In genomic region chr1:245142976-245143375, GRCh38 we compare ENCODE assay signal across 19 cellular contexts. TPM values are rescaled to one million over a fixed set of nuclear protein-coding genes. Genes with fewer than 3 reads are reported as not detected.
DNase-seq lines count a peak whose midpoint lies in the region; ATAC-seq, FAIRE-seq and TF ChIP-seq lines count a peak whose summit lies in the region.
"Had no signal": no experiment of that assay in that cellular context is flagged by ENCODE, and none has a peak within 500 bp of the region (broad histone marks: within the 10 kb centered on the region; RNA-seq: fewer than 3 reads in every experiment).

No MANE protein-coding gene starts in this region.

- H3K27me3 Mint-ChIP-seq in activated naive CD8-positive, alpha-beta T cell treated with anti-CD3 and anti-CD28 coated beads for 36 hours = peaks cover 12% of the 10 kb centered on the region
- peaks cover 6% of the 10 kb centered on the region for H3K27me3 Mint-ChIP-seq in activated naive CD8-positive, alpha-beta T cell treated with anti-CD3 and anti-CD28 coated beads, Interleukin-2, amount 50 U/mL, for 24 hours
- peaks cover 7 to 18% of the 10 kb centered on the region in 2 donors for H3K27me3 Mint-ChIP-seq in stimulated activated naive B cell treated with anti-CD40 and anti-IgM and Interleukin-4, amounts not matched to agents 10 μg/mL and 1 μg/mL and 100 μg/mL, for 72 hours

- POLR2A ChIA-PET in HEK293T (lab: Yijun Ruan, JAX) = no interaction called here

- H3K14ac ChIP-seq in mesenchymal stem cell (ENCODE audit: low read length in 2 of 2) = peak overlapping the region in 1 of 2 experiments; percentile 58

- no peak overlapping the region for H2BK120ac ChIP-seq in mesenchymal stem cell (ENCODE audit: low read depth, low read length)

- H3K9me3 ChIP-seq in mesenchymal stem cell (ENCODE audit: control insufficient read depth, low read length) = no peaks in the 10 kb centered on the region
- H3K9me3 ChIP-seq: BLaER1 had no signal

- no peaks in the 10 kb centered on the region for H3K9me3 Mint-ChIP-seq in activated naive CD8-positive, alpha-beta T cell treated with anti-CD3 and anti-CD28 coated beads for 36 hours
- no peaks in the 10 kb centered on the region for H3K9me3 Mint-ChIP-seq in activated naive CD8-positive, alpha-beta T cell treated with anti-CD3 and anti-CD28 coated beads, Interleukin-2, amount 50 U/mL, for 24 hours
- H3K9me3 Mint-ChIP-seq in stimulated activated naive B cell treated with anti-CD40 and anti-IgM and Interleukin-4, amounts not matched to agents 10 μg/mL and 1 μg/mL and 100 μg/mL, for 72 hours = peaks cover 0 to 2% of the 10 kb centered on the region in 2 donors
- H3K9me3 Mint-ChIP-seq: CD4-positive, alpha-beta memory T cell; IgD-negative memory B cell had no signal

- H3K27ac Mint-ChIP-seq in activated naive CD8-positive, alpha-beta T cell treated with anti-CD3 and anti-CD28 coated beads for 36 hours = peak overlapping the region; percentile 3
- H3K27ac Mint-ChIP-seq in activated naive CD8-positive, alpha-beta T cell treated with anti-CD3 and anti-CD28 coated beads, Interleukin-2, amount 50 U/mL, for 24 hours = no peak overlapping the region
- H3K27ac Mint-ChIP-seq in stimulated activated naive B cell treated with anti-CD40 and anti-IgM and Interleukin-4, amounts not matched to agents 10 μg/mL and 1 μg/mL and 100 μg/mL, for 72 hours = peak overlapping the region; percentile 28
- H3K27ac Mint-ChIP-seq: CD14-positive monocyte, H9, IgD-negative memory B cell had no signal

- H2AK5ac ChIP-seq in mesenchymal stem cell (ENCODE audit: low read length, severe bottlenecking) = no peak overlapping the region

- H3K23ac ChIP-seq in mesenchymal stem cell (ENCODE audit: low read length in 2 of 2) = no peak overlapping the region

- H3K4ac ChIP-seq in mesenchymal stem cell (ENCODE audit: low read depth in 1 of 2, low read length in 2 of 2) = no peak overlapping the region

- no peak overlapping the region for H3K18ac ChIP-seq in mesenchymal stem cell (ENCODE audit: low read depth in 1 of 2, low read length in 2 of 2)

- no peak overlapping the region for H3K4me3 Mint-ChIP-seq in activated naive CD8-positive, alpha-beta T cell treated with anti-CD3 and anti-CD28 coated beads for 36 hours
- H3K4me3 Mint-ChIP-seq in activated naive CD8-positive, alpha-beta T cell treated with anti-CD3 and anti-CD28 coated beads, Interleukin-2, amount 50 U/mL, for 24 hours = no peak overlapping the region
- H3K4me3 Mint-ChIP-seq in stimulated activated naive B cell treated with anti-CD40 and anti-IgM and Interleukin-4, amounts not matched to agents 10 μg/mL and 1 μg/mL and 100 μg/mL, for 72 hours = no peak overlapping the region
- H3K4me3 Mint-ChIP-seq: CD14-positive monocyte; CD4-positive, alpha-beta memory T cell; H9; IgD-negative memory B cell had no signal

- H3K4me3 ChIP-seq in mesenchymal stem cell (ENCODE audit: insufficient read depth in 1 of 2, low read depth in 1 of 2, low read length in 2 of 2) = no peak overlapping the region
- H3K4me3 ChIP-seq: BLaER1 had no signal

- H3K27ac ChIP-seq in mesenchymal stem cell (ENCODE audit: low read length, poor library complexity, severe bottlenecking) = no peak overlapping the region
- H3K27ac ChIP-seq: BLaER1 had no signal

- H3K79me1 ChIP-seq in mesenchymal stem cell (replicated peaks; ENCODE audit: low read length, poor library complexity, severe bottlenecking) = no peaks in the 10 kb centered on the region

- H2AFZ ChIP-seq in mesenchymal stem cell (ENCODE audit: low read depth, low read length) = no peak overlapping the region

- peak; percentile 4 for FAIRE-seq in HTR-8/SVneo (lab: Jason Lieb, UNC)
- FAIRE-seq: H1 had no signal

- no peaks in the 10 kb centered on the region for H3K4me1 ChIP-seq in mesenchymal stem cell (ENCODE audit: control insufficient read depth, insufficient read depth, low read depth, low read length)

- no peak overlapping the region for H2BK15ac ChIP-seq in mesenchymal stem cell (ENCODE audit: low read depth, poor library complexity, severe bottlenecking)

- no peak for ATAC-seq in activated naive CD8-positive, alpha-beta T cell treated with anti-CD3 and anti-CD28 coated beads, Interleukin-2, amount 50 U/mL, for 24 hours
- no peak for ATAC-seq in stimulated activated naive B cell treated with anti-CD40 and anti-IgM and Interleukin-4, amounts not matched to agents 10 μg/mL and 1 μg/mL and 100 μg/mL, for 72 hours (replicated peaks)
- no peak for ATAC-seq in GM21825 (IDR thresholded peaks at IDR 0.05; ENCODE audit: unreplicated experiment)

- peak overlapping the region; percentile 0 for H4K91ac ChIP-seq in mesenchymal stem cell (ENCODE audit: low read length)

- no peak overlapping the region for H3K9ac ChIP-seq in mesenchymal stem cell (ENCODE audit: low read length)
- H3K9ac ChIP-seq: BLaER1 had no signal

- no peak for DNase-seq in activated naive CD8-positive, alpha-beta T cell treated with anti-CD3 and anti-CD28 coated beads for 36 hours
- DNase-seq in activated naive CD8-positive, alpha-beta T cell treated with anti-CD3 and anti-CD28 coated beads, Interleukin-2, amount 50 U/mL, for 24 hours = no peak
- DNase-seq in HTR-8/SVneo (ENCODE audit: insufficient read length, low spot score) = no peak
- DNase-seq in mesenchymal stem cell = no peak
- no peak for DNase-seq in stimulated activated naive B cell treated with anti-CD40 and anti-IgM and Interleukin-4, amounts not matched to agents 10 μg/mL and 1 μg/mL and 100 μg/mL, for 72 hours
- no peak for DNase-seq in retina
- no peak for DNase-seq in HEK293T (ENCODE audit: extremely low spot score)
- DNase-seq: 8988T; Calu3; CD4-positive, alpha-beta memory T cell; DMS79 treated with DMSO at 0.1 percent for 48 hours; GF-D8; H9 had no signal

- peaks cover 14 to 21% of the 10 kb centered on the region in 2 experiments for H3K27me3 ChIP-seq in mesenchymal stem cell (ENCODE audit: control insufficient read depth in 1 of 2, insufficient read depth in 1 of 2, low read length in 2 of 2)
- H3K27me3 ChIP-seq: BLaER1 had no signal

- H3K4me2 ChIP-seq in mesenchymal stem cell (ENCODE audit: low read length, poor library complexity, severe bottlenecking) = no peak overlapping the region
- H3K4me2 ChIP-seq: BLaER1 had no signal

- no peak overlapping the region for H4K8ac ChIP-seq in mesenchymal stem cell (ENCODE audit: low read length)

- WGBS in mesenchymal stem cell = 90% methylated on average over 14 of the region's 14 CpGs

- no peak overlapping the region for H2BK12ac ChIP-seq in mesenchymal stem cell (ENCODE audit: low read length in 2 of 2)

- no peaks in the 10 kb centered on the region for H3K36me3 Mint-ChIP-seq in activated naive CD8-positive, alpha-beta T cell treated with anti-CD3 and anti-CD28 coated beads for 36 hours
- no peaks in the 10 kb centered on the region for H3K36me3 Mint-ChIP-seq in activated naive CD8-positive, alpha-beta T cell treated with anti-CD3 and anti-CD28 coated beads, Interleukin-2, amount 50 U/mL, for 24 hours (ENCODE audit: low read depth)
- H3K36me3 Mint-ChIP-seq in stimulated activated naive B cell treated with anti-CD40 and anti-IgM and Interleukin-4, amounts not matched to agents 10 μg/mL and 1 μg/mL and 100 μg/mL, for 72 hours = no peaks in the 10 kb centered on the region
- H3K36me3 Mint-ChIP-seq: CD14-positive monocyte; CD4-positive, alpha-beta memory T cell had no signal

- CTCF ChIA-PET in HEK293T (lab: Yijun Ruan, JAX) = no interaction called here

- H3K4me1 Mint-ChIP-seq in activated naive CD8-positive, alpha-beta T cell treated with anti-CD3 and anti-CD28 coated beads for 36 hours = no peaks in the 10 kb centered on the region
- no peaks in the 10 kb centered on the region for H3K4me1 Mint-ChIP-seq in activated naive CD8-positive, alpha-beta T cell treated with anti-CD3 and anti-CD28 coated beads, Interleukin-2, amount 50 U/mL, for 24 hours
- H3K4me1 Mint-ChIP-seq in stimulated activated naive B cell treated with anti-CD40 and anti-IgM and Interleukin-4, amounts not matched to agents 10 μg/mL and 1 μg/mL and 100 μg/mL, for 72 hours = no peaks in the 10 kb centered on the region
- H3K4me1 Mint-ChIP-seq: CD14-positive monocyte; CD4-positive, alpha-beta memory T cell; H9; IgD-negative memory B cell had no signal

- H3K36me3 ChIP-seq in mesenchymal stem cell (ENCODE audit: control insufficient read depth in 1 of 2, insufficient read depth in 2 of 2, low read depth in 1 of 2, low read length in 2 of 2) = no peaks in the 10 kb centered on the region
- H3K36me3 ChIP-seq: BLaER1 had no signal

- H2BK5ac ChIP-seq in mesenchymal stem cell (ENCODE audit: low read depth, low read length, poor library complexity, severe bottlenecking) = no peak overlapping the region

TF ChIP-seq in HEK293T, 16 proteins besides CTCF, POLR2A, EP300 and RAD21:
- TF ChIP-seq HDGF (IDR thresholded peaks at IDR 0.05; ENCODE audit: borderline replicate concordance) (no peak), TARDBP (IDR thresholded peaks at IDR 0.05) (no peak), BHLHE40 (IDR thresholded peaks at IDR 0.05; ENCODE audit: borderline replicate concordance) (no peak), NFRKB (IDR thresholded peaks at IDR 0.05) (no peak), ARNT (IDR thresholded peaks at IDR 0.05) (no peak), FOXA1 (IDR thresholded peaks at IDR 0.05) (no peak), FOXK2 (IDR thresholded peaks at IDR 0.05) (no peak), L3MBTL2 (conservative IDR thresholded peaks at IDR 0.05) (no peak), PKNOX1 (IDR thresholded peaks at IDR 0.05) (no peak), FOXM1 (IDR thresholded peaks at IDR 0.05; ENCODE audit: borderline replicate concordance) (no peak), LEF1 (IDR thresholded peaks at IDR 0.05; ENCODE audit: borderline replicate concordance) (no peak)
TF ChIP-seq in HEK293T: peak in this region for 0.

RNA-seq across cellular contexts. Expression of gene KIF26B, which starts 11.8 kb away (rescaled TPM):
- under 1 TPM; 0.60 to 0.84 TPM for total RNA-seq in activated naive CD8-positive, alpha-beta T cell treated with anti-CD3 and anti-CD28 coated beads for 36 hours
- polyA plus RNA-seq in mesenchymal stem cell (2013, experiment 1 of 2) = 10.1 TPM
- polyA plus RNA-seq in mesenchymal stem cell (2013, experiment 2 of 2) = 9.3 TPM
- total RNA-seq: A673; CD4-positive, alpha-beta memory T cell had no signal
